Comparison of ENCODE assay signal across 28 cellular contexts in genomic region chr10:21075880-21076279, GRCh38.
"Had no signal": no experiment of that assay in that cellular context is flagged by ENCODE, and none has a peak within 500 bp of the region (broad histone marks: within the 10 kb centered on the region; RNA-seq: fewer than 3 reads in every experiment).

No MANE protein-coding gene starts in this region.

- H3K4me3 ChIP-seq: colonic mucosa, coronary artery, dorsolateral prefrontal cortex, esophagus muscularis mucosa, esophagus squamous epithelium, gastrocnemius medialis, gastroesophageal sphincter, heart left ventricle, heart right ventricle had no signal

- DNase-seq: colonic mucosa; cortex of kidney; dermis blood vessel endothelial cell; dorsolateral prefrontal cortex; effector CD4-positive, alpha-beta T cell; effector CD8-positive, alpha-beta T cell; effector memory CD4-positive, alpha-beta T cell; effector memory CD8-positive, alpha-beta T cell; endodermal cell; erythroblast; esophagus squamous epithelium; foreskin fibroblast; foreskin keratinocyte; foreskin melanocyte; gastrocnemius medialis; glutamatergic neuron; head of caudate nucleus; heart left ventricle; heart right ventricle had no signal

- H3K9me3 ChIP-seq: colonic mucosa, esophagus muscularis mucosa, esophagus squamous epithelium, gastrocnemius medialis, gastroesophageal sphincter, heart left ventricle, heart right ventricle had no signal

- ATAC-seq: effector memory CD8-positive, alpha-beta T cell; esophagus mucosa; foreskin keratinocyte; gastrocnemius medialis; gastroesophageal sphincter; heart left ventricle; heart right ventricle had no signal

- H3K36me3 ChIP-seq: colonic mucosa, esophagus muscularis mucosa, esophagus squamous epithelium, gastrocnemius medialis, gastroesophageal sphincter, heart left ventricle, heart right ventricle had no signal

- H3K27ac ChIP-seq: colonic mucosa, coronary artery, dorsolateral prefrontal cortex, epithelial cell of prostate, esophagus muscularis mucosa, esophagus squamous epithelium, foreskin keratinocyte, gastrocnemius medialis, gastroesophageal sphincter, heart left ventricle, heart right ventricle had no signal

- H3K27me3 ChIP-seq: colonic mucosa, dorsolateral prefrontal cortex, esophagus squamous epithelium, gastrocnemius medialis, heart left ventricle, heart right ventricle had no signal

- FAIRE-seq: colon, endometrium, endothelial cell of umbilical vein, frontal cortex had no signal

- H3K4me1 ChIP-seq: colonic mucosa, esophagus muscularis mucosa, foreskin keratinocyte, gastrocnemius medialis, gastroesophageal sphincter had no signal
